ENCODE assay signal across 11 cellular contexts in the genomic region with DNA sequence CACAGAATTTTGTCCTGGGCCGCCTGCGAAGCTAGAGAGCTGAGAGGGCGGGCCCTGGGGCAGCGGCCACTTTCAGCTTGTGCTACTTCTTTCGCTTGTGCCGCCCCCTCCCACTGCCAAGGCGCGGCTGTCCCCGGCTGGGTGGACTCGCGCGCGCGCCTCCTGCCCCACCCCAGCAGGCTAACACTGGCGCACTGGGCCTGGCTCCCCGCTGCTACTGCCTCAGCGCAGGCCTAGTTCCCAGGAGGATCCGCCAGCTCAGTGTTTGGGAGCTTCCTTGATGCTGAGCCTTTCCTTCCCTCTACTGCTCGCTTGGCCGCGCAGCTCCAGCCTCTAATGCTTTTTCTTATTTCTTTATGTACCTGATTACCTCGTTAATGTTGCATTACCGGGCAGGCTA. TPM values are rescaled to one million over a fixed set of nuclear protein-coding genes. Genes with fewer than 3 reads are reported as not detected.
DNase-seq lines count a peak whose midpoint lies in the region; ATAC-seq and TF ChIP-seq lines count a peak whose summit lies in the region.
"Had no signal": no experiment of that assay in that cellular context is flagged by ENCODE, and none has a peak within 500 bp of the region (broad histone marks: within the 10 kb centered on the region; RNA-seq: fewer than 3 reads in every experiment).

No MANE protein-coding gene starts in this region.

- H3K4me1 Mint-ChIP-seq in activated T-cell treated with anti-CD3 and anti-CD28 coated beads, Interleukin-2, amount 50 U/mL, for 72 hours (ENCODE audit: low read depth) = peaks cover 10% of the 10 kb centered on the region
- peaks cover 2% of the 10 kb centered on the region for H3K4me1 Mint-ChIP-seq in activated T-cell treated with anti-CD3 and anti-CD28 coated beads, Interleukin-2, amount 50 U/mL, for 24 hours (ENCODE audit: low read depth)
- H3K4me1 Mint-ChIP-seq: central memory CD8-positive, alpha-beta T cell had no signal

- peak overlapping the region; percentile 17 for H3K4me2 ChIP-seq in mesendoderm (ENCODE audit: low read length)

- no peak overlapping the region for H2BK120ac ChIP-seq in mesendoderm (ENCODE audit: low read depth, low read length)

- H3K4me3 Mint-ChIP-seq in activated T-cell treated with anti-CD3 and anti-CD28 coated beads, Interleukin-2, amount 50 U/mL, for 72 hours = peak overlapping the region; percentile 27 to 43
- no peak overlapping the region for H3K4me3 Mint-ChIP-seq in activated T-cell treated with anti-CD3 and anti-CD28 coated beads, Interleukin-2, amount 50 U/mL, for 24 hours
- H3K4me3 Mint-ChIP-seq: central memory CD8-positive, alpha-beta T cell had no signal

- H2BK15ac ChIP-seq in mesendoderm (replicated peaks; ENCODE audit: low read depth) = no peak overlapping the region

- no peak overlapping the region for H3K23ac ChIP-seq in mesendoderm (ENCODE audit: low read length)

- no peaks in the 10 kb centered on the region for H3K36me3 Mint-ChIP-seq in activated T-cell treated with anti-CD3 and anti-CD28 coated beads, Interleukin-2, amount 50 U/mL, for 72 hours (ENCODE audit: insufficient read depth in 2 of 2)
- H3K36me3 Mint-ChIP-seq in activated T-cell treated with anti-CD3 and anti-CD28 coated beads, Interleukin-2, amount 50 U/mL, for 24 hours (ENCODE audit: low read depth) = no peaks in the 10 kb centered on the region

- H4K5ac ChIP-seq in mesendoderm (ENCODE audit: low read length) = no peak overlapping the region

- intact Hi-C loops in upper lobe of right lung (cut with DNase I) = no loop called here

- peak overlapping the region; percentile 75 for H3K56ac ChIP-seq in mesendoderm (ENCODE audit: low read length)

- H3K27ac ChIP-seq in mesendoderm (ENCODE audit: low read depth, low read length) (peak overlapping the region; percentile 65), upper lobe of right lung (peak overlapping the region; percentile 12)
- H3K27ac ChIP-seq: SK-N-MC had no signal

- H3K9me3 ChIP-seq in upper lobe of right lung = no peaks in the 10 kb centered on the region

- no CpG with 5 or more reads among the region's 23 CpGs for WGBS in mesendoderm (ENCODE audit: extremely low coverage, insufficient coverage, low lambda C conversion rate)

- H3K27ac Mint-ChIP-seq in activated T-cell treated with anti-CD3 and anti-CD28 coated beads, Interleukin-2, amount 50 U/mL, for 72 hours = no peak overlapping the region
- no peak overlapping the region for H3K27ac Mint-ChIP-seq in activated T-cell treated with anti-CD3 and anti-CD28 coated beads, Interleukin-2, amount 50 U/mL, for 24 hours

- no peak overlapping the region for H4K8ac ChIP-seq in mesendoderm (ENCODE audit: low read depth, low read length)

- peaks cover 33% of the 10 kb centered on the region for H3K27me3 Mint-ChIP-seq in activated T-cell treated with anti-CD3 and anti-CD28 coated beads, Interleukin-2, amount 50 U/mL, for 72 hours (ENCODE audit: low read depth)
- H3K27me3 Mint-ChIP-seq in activated T-cell treated with anti-CD3 and anti-CD28 coated beads, Interleukin-2, amount 50 U/mL, for 24 hours = peaks cover 31% of the 10 kb centered on the region

- no peak overlapping the region for H2BK5ac ChIP-seq in mesendoderm (ENCODE audit: low read length)

- no peak overlapping the region for H3K18ac ChIP-seq in mesendoderm (ENCODE audit: low read length)

- DNase-seq in activated T-cell treated with anti-CD3 and anti-CD28 coated beads, Interleukin-2, amount 50 U/mL, for 72 hours = peak in 1 of 2 donors; percentile 1
- no peak for DNase-seq in activated T-cell treated with anti-CD3 and anti-CD28 coated beads, Interleukin-2, amount 50 U/mL, for 24 hours
- DNase-seq in globus pallidus (ENCODE audit: low spot score) = peak; percentile 1
- DNase-seq in mesendoderm = peak; percentile 86
- peak; percentile 74 for DNase-seq in upper lobe of right lung
- no peak for DNase-seq in SW480 (ENCODE audit: low spot score)
- DNase-seq in NCI-H2171 treated with DMSO at 0.1 percent for 48 hours (lab: John Stamatoyannopoulos, UW) = no peak
- DNase-seq: NCI-H187 treated with DMSO at 0.1 percent for 48 hours had no signal

- no peak overlapping the region for H2AK5ac ChIP-seq in mesendoderm (ENCODE audit: low read length)

- H3K4me1 ChIP-seq in mesendoderm (ENCODE audit: control insufficient read depth, low read depth, low read length) = peaks cover 9% of the 10 kb centered on the region
- peaks cover 6% of the 10 kb centered on the region for H3K4me1 ChIP-seq in upper lobe of right lung

- ATAC-seq in activated T-cell treated with anti-CD3 and anti-CD28 coated beads, Interleukin-2, amount 50 U/mL, for 72 hours (replicated peaks in 1 of 2) = no peak
- peak; percentile 81 for ATAC-seq in upper lobe of right lung
- no peak for ATAC-seq in GM21786 (IDR thresholded peaks at IDR 0.05; ENCODE audit: unreplicated experiment)

- no peak overlapping the region for H3K4me3 ChIP-seq in mesendoderm (ENCODE audit: low read length)
- no peak overlapping the region for H3K4me3 ChIP-seq in upper lobe of right lung
- H3K4me3 ChIP-seq: SK-N-MC had no signal

- H3K27me3 ChIP-seq in mesendoderm (ENCODE audit: insufficient read depth, low read length, poor library complexity) (no peaks in the 10 kb centered on the region), upper lobe of right lung (no peaks in the 10 kb centered on the region)

- TF ChIP-seq CTCF in upper lobe of right lung (IDR thresholded peaks at IDR 0.05) = no peak

- peak overlapping the region; percentile 44 for H3K9ac ChIP-seq in mesendoderm (ENCODE audit: low read length)

- no peak overlapping the region for H3K4ac ChIP-seq in mesendoderm (ENCODE audit: low read depth, low read length)

- no peaks in the 10 kb centered on the region for H3K79me2 ChIP-seq in mesendoderm (ENCODE audit: control insufficient read depth, insufficient read depth, low read length)

- H3K36me3 ChIP-seq in mesendoderm (ENCODE audit: control insufficient read depth, insufficient read depth, low read length) (no peaks in the 10 kb centered on the region), upper lobe of right lung (no peaks in the 10 kb centered on the region)

- no peaks in the 10 kb centered on the region for H3K79me1 ChIP-seq in mesendoderm (ENCODE audit: low read length)

- no peaks in the 10 kb centered on the region for H3K9me3 Mint-ChIP-seq in activated T-cell treated with anti-CD3 and anti-CD28 coated beads, Interleukin-2, amount 50 U/mL, for 72 hours
- peaks cover 2% of the 10 kb centered on the region for H3K9me3 Mint-ChIP-seq in activated T-cell treated with anti-CD3 and anti-CD28 coated beads, Interleukin-2, amount 50 U/mL, for 24 hours

RNA-seq across cellular contexts. Expression of gene METAP2, which starts 27.4 kb away (rescaled TPM):
- 100 to 1,000 TPM in 1 of 2 donors, 10 to 100 TPM in 1; 93.9 to 118 TPM for total RNA-seq in activated T-cell treated with anti-CD3 and anti-CD28 coated beads, Interleukin-2, amount 50 U/mL, for 72 hours
- polyA plus RNA-seq in mesendoderm (2013, experiment 1 of 2) = 126 TPM
- polyA plus RNA-seq in mesendoderm (2013, experiment 2 of 2) = 122 TPM
- 53.8 TPM for total RNA-seq in upper lobe of right lung

Comparison
In these comparisons a context has a peak if more than half of its experiments do, and no peak if none do; other contexts are left out.
1. DNase-seq: peak in globus pallidus (single experiment), mesendoderm (single experiment) and upper lobe of right lung (single experiment); none in activated T-cell treated with anti-CD3 and anti-CD28 coated beads, Interleukin-2, amount 50 U/mL, for 24 hours (single experiment), SW480 (single experiment) and NCI-H2171 treated with DMSO at 0.1 percent for 48 hours (single experiment).